Comparison of ENCODE assay signal across 2 cellular contexts in the genomic region with DNA sequence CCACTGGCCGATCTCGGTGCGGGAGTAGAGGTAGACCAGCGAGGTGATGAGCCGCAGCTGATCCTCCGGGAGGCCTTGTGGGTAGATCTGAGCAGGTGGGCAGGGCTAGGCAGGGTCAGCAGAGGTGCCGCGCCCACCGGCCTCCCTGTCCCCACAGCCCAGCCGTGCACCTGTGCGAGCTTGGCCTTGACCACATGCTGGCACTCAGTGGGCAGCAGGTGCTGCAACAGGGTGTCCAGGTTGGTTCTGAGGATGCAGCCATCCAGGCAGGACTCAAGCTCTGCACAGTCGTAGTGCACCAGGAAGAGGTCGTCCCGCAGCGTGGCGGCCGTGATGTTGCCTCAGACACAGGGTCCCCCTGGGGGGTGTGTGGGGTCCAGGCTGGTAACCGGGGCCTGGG.
TF ChIP-seq lines count a peak whose summit lies in the region.

No MANE protein-coding gene starts in this region.

TF ChIP-seq in HCT116, 20 proteins besides CTCF, POLR2A, EP300 and RAD21:
- TF ChIP-seq SRF (IDR thresholded peaks at IDR 0.05; ENCODE audit: low read depth) (no peak), EZH2 (IDR thresholded peaks at IDR 0.05) (no peak), SP1 (IDR thresholded peaks at IDR 0.05; ENCODE audit: low read depth) (no peak), ZNF274 (IDR thresholded peaks at IDR 0.05; ENCODE audit: low read depth, low read length) (no peak), SIN3A (IDR thresholded peaks at IDR 0.05; ENCODE audit: low read depth) (no peak), ELF1 (IDR thresholded peaks at IDR 0.05; ENCODE audit: borderline replicate concordance, low read depth) (no peak), POLR2AphosphoS5 (IDR thresholded peaks at IDR 0.05; ENCODE audit: low read depth, low read length) (no peak), CEBPB (IDR thresholded peaks at IDR 0.05; ENCODE audit: low read depth) (no peak), JUND (IDR thresholded peaks at IDR 0.05) (no peak), TCF7L2 (IDR thresholded peaks at IDR 0.05; ENCODE audit: borderline replicate concordance, extremely low read depth, insufficient read depth, insufficient read length) (no peak), FOSL1 (IDR thresholded peaks at IDR 0.05; ENCODE audit: low read depth) (no peak), ATF3 (IDR thresholded peaks at IDR 0.05) (no peak), CBX3 (IDR thresholded peaks at IDR 0.05; ENCODE audit: low read depth) (no peak), EGR1 (IDR thresholded peaks at IDR 0.05; ENCODE audit: low read depth) (no peak), REST (IDR thresholded peaks at IDR 0.05; ENCODE audit: low read depth) (no peak)
- TF ChIP-seq, protein P1, sequence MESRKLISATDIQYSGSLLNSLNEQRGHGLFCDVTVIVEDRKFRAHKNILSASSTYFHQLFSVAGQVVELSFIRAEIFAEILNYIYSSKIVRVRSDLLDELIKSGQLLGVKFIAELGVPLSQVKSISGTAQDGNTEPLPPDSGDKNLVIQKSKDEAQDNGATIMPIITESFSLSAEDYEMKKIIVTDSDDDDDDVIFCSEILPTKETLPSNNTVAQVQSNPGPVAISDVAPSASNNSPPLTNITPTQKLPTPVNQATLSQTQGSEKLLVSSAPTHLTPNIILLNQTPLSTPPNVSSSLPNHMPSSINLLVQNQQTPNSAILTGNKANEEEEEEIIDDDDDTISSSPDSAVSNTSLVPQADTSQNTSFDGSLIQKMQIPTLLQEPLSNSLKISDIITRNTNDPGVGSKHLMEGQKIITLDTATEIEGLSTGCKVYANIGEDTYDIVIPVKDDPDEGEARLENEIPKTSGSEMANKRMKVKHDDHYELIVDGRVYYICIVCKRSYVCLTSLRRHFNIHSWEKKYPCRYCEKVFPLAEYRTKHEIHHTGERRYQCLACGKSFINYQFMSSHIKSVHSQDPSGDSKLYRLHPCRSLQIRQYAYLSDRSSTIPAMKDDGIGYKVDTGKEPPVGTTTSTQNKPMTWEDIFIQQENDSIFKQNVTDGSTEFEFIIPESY (IDR thresholded peaks at IDR 0.05; ENCODE audit: extremely low read depth, insufficient replicate concordance, low read length): no peak

TF ChIP-seq in H1, 55 proteins besides CTCF, POLR2A, EP300 and RAD21:
- TF ChIP-seq MAFK (IDR thresholded peaks at IDR 0.05; ENCODE audit: low read depth, low read length) (no peak), SAP30 (IDR thresholded peaks at IDR 0.05; ENCODE audit: insufficient read depth, insufficient replicate concordance, low read length) (no peak), ZNF274 (IDR thresholded peaks at IDR 0.05; ENCODE audit: borderline replicate concordance, extremely low read depth, low read length) (no peak), BCL11A (IDR thresholded peaks at IDR 0.05; ENCODE audit: low read depth in 2 of 2, low read length in 2 of 2) (no peak), CBX5 (IDR thresholded peaks at IDR 0.05; ENCODE audit: low read depth, low read length) (no peak), TEAD4 (IDR thresholded peaks at IDR 0.05; ENCODE audit: low read depth, low read length) (no peak), NANOG (IDR thresholded peaks at IDR 0.05; ENCODE audit: insufficient read depth, low read depth, low read length, poor library complexity, severe bottlenecking) (no peak), HDAC2 (IDR thresholded peaks at IDR 0.05; ENCODE audit: borderline replicate concordance in 1 of 2, low read depth in 2 of 2, low read length in 2 of 2) (no peak), SIX5 (IDR thresholded peaks at IDR 0.05; ENCODE audit: low read depth, low read length) (no peak), YY1 (IDR thresholded peaks at IDR 0.05; ENCODE audit: low read depth, low read length) (no peak), TAF1 (IDR thresholded peaks at IDR 0.05; ENCODE audit: low read depth, low read length) (no peak), BRCA1 (IDR thresholded peaks at IDR 0.05; ENCODE audit: low read depth, low read length) (no peak), USF2 (IDR thresholded peaks at IDR 0.05; ENCODE audit: low read length) (no peak), SUZ12 (IDR thresholded peaks at IDR 0.05; ENCODE audit: low read length) (no peak), PHF8 (conservative IDR thresholded peaks at IDR 0.05; ENCODE audit: low read depth, low read length) (no peak), RBBP5 (IDR thresholded peaks at IDR 0.05; ENCODE audit: borderline replicate concordance, low read depth, low read length) (no peak), GTF2F1 (IDR thresholded peaks at IDR 0.05; ENCODE audit: borderline replicate concordance, low read depth, low read length) (no peak), CBX8 (IDR thresholded peaks at IDR 0.05; ENCODE audit: borderline replicate concordance, low read depth, low read length) (no peak), JUN (IDR thresholded peaks at IDR 0.05; ENCODE audit: low read depth, low read length) (no peak), POU5F1 (IDR thresholded peaks at IDR 0.05; ENCODE audit: low read depth, low read length) (no peak)
TF ChIP-seq in H1: peak in this region for 0.
